9 cellular contexts compared by ENCODE assay signal in genomic region chr7:27112960-27113949, GRCh38. TPM values are rescaled to one million over a fixed set of nuclear protein-coding genes. Genes with fewer than 3 reads are reported as not detected.
DNase-seq lines count a peak whose midpoint lies in the region; TF ChIP-seq lines count a peak whose summit lies in the region.
"Had no signal": no experiment of that assay in that cellular context is flagged by ENCODE, and none has a peak within 500 bp of the region (broad histone marks: within the 10 kb centered on the region; RNA-seq: fewer than 3 reads in every experiment).

No MANE protein-coding gene starts in this region.

- no peaks in the 10 kb centered on the region for H3K36me3 ChIP-seq in ascending aorta
- H3K36me3 ChIP-seq in skeletal muscle tissue (ENCODE audit: control insufficient read depth in 3 of 3, insufficient read depth in 3 of 3, low read length in 3 of 3) = peaks cover 0 to 4% (median 0%) of the 10 kb centered on the region in 3 donors

- H3K36me3 Mint-ChIP-seq in HFFc6 (ENCODE audit: low read depth) = peaks cover 3% of the 10 kb centered on the region

- H3K27ac ChIP-seq in ascending aorta (peak overlapping the region; percentile 89 to 97), skeletal muscle tissue (ENCODE audit: low read depth, low read length) (peak overlapping the region; percentile 88), substantia nigra (ENCODE audit: low read depth, low read length, poor library complexity, severe bottlenecking) (no peak overlapping the region)

- no peaks in the 10 kb centered on the region for H3K9me3 Mint-ChIP-seq in HFFc6

- peak overlapping the region; percentile 63 to 81 for H3K4me3 ChIP-seq in ascending aorta
- H3K4me3 ChIP-seq in skeletal muscle tissue (ENCODE audit: low read length in 3 of 3) = peak overlapping the region; percentile 71 to 77 (median 71)
- no peak overlapping the region for H3K4me3 ChIP-seq in lower leg skin (ENCODE audit: low read depth, poor library complexity, severe bottlenecking)
- H3K4me3 ChIP-seq: GM12878 had no signal

- no peaks in the 10 kb centered on the region for H3K27me3 ChIP-seq in ascending aorta
- H3K27me3 ChIP-seq in skeletal muscle tissue (ENCODE audit: control insufficient read depth in 3 of 3, insufficient read depth in 3 of 3, low read length in 3 of 3) = no peaks in the 10 kb centered on the region

- H3K4me1 ChIP-seq in ascending aorta = peaks cover 8 to 15% of the 10 kb centered on the region in 2 donors
- H3K4me1 ChIP-seq in skeletal muscle tissue (ENCODE audit: control insufficient read depth in 3 of 3, insufficient read depth in 3 of 3, low read length in 3 of 3) = peaks cover 30 to 39% (median 34%) of the 10 kb centered on the region in 3 donors

- H3K27ac Mint-ChIP-seq in HFFc6 = no peak overlapping the region

- DNase-seq in HFFc6 (no peak), ascending aorta (ENCODE audit: low spot score in 2 of 2) (no peak), islet precursor cell (peak; percentile 88), HuH-7.5 (ENCODE audit: low spot score) (no peak), substantia nigra (lab: John Stamatoyannopoulos, UW) (no peak), T-helper 1 cell (no peak), lower leg skin (ENCODE audit: low spot score in 2 of 2) (no peak)

- H3K9me3 ChIP-seq in ascending aorta (no peaks in the 10 kb centered on the region), skeletal muscle tissue (ENCODE audit: control insufficient read depth in 3 of 3, low read length in 3 of 3) (no peaks in the 10 kb centered on the region)

- no peak for TF ChIP-seq POLR2A in lower leg skin (IDR thresholded peaks at IDR 0.05)

- no peak for TF ChIP-seq CTCF in HFFc6 (IDR thresholded peaks at IDR 0.05)
- TF ChIP-seq CTCF in ascending aorta (IDR thresholded peaks at IDR 0.05) = no peak
- no peak for TF ChIP-seq CTCF in lower leg skin (IDR thresholded peaks at IDR 0.05)

- H3K27me3 Mint-ChIP-seq in HFFc6 (ENCODE audit: insufficient read depth) = peaks cover 9% of the 10 kb centered on the region

- peaks cover 31% of the 10 kb centered on the region for H3K4me1 Mint-ChIP-seq in HFFc6 (ENCODE audit: low read depth)

- peak overlapping the region; percentile 45; the same call in 1 of the 2 replicates for H3K4me3 Mint-ChIP-seq in HFFc6

- WGBS in lower leg skin, 2 donors = 43 to 53% methylated on average over 39 to 45 of the region's 57 CpGs

- intact Hi-C loops in ascending aorta (cut with DNase I) = loop anchor here (2.0 to 10.0 kb wide), 3 partner anchors 549 to 1302 kb away; partner anchors contain the start of genes CBX3, CREB5, HIBADH and HNRNPA2B1
- intact Hi-C loops in lower leg skin (cut with DNase I; ENCODE audit: low total_unique reads) = no loop called here

- peak overlapping the region; percentile 71 to 79 (median 72) for H3K9ac ChIP-seq in skeletal muscle tissue (ENCODE audit: low read depth in 1 of 3, low read length in 3 of 3)

RNA-seq across cellular contexts. Expression of gene HOXA2, which starts 10.8 kb away (rescaled TPM):
- total RNA-seq in HFFc6 (2021; fragmentation: NEBNext Ultra II Directional; extraction: Animal tissue kit (Norgen Biotek cat#: 25700)) = under 1 TPM in 3 of 6 experiments, not detected in 3; 0.10 to 0.17 (median 0.14) TPM
- 36.5 TPM for total RNA-seq in ascending aorta
- under 0.01 TPM for total RNA-seq in skeletal muscle tissue
- 1 to 10 TPM in 3 of 4 donors, under 1 TPM in 1; 0.39 to 2.5 (median 1.8) TPM for total RNA-seq in lower leg skin
- total RNA-seq: GM12878 had no signal

RNA-seq across cellular contexts. Expression of gene HOXA4, which starts 17.3 kb away (rescaled TPM):
- total RNA-seq in HFFc6 (2021; fragmentation: NEBNext Ultra II Directional; extraction: Animal tissue kit (Norgen Biotek cat#: 25700)) = 1 to 10 TPM in 1 of 6 experiments, under 1 TPM in 5; 0.38 to 1.0 (median 0.47) TPM
- total RNA-seq in ascending aorta (2.1 TPM), skeletal muscle tissue (2.1 TPM), lower leg skin (1 to 10 TPM; 1.3 to 2.9 (median 2.0) TPM)
- total RNA-seq: GM12878 had no signal

RNA-seq across cellular contexts. Expression of gene HOXA1, which starts 17.5 kb away (rescaled TPM):
- under 1 TPM; 0.28 to 0.81 (median 0.45) TPM for total RNA-seq in HFFc6 (2021; fragmentation: NEBNext Ultra II Directional; extraction: Animal tissue kit (Norgen Biotek cat#: 25700))
- total RNA-seq in ascending aorta = not detected
- total RNA-seq in skeletal muscle tissue = not detected
- total RNA-seq in lower leg skin = 1 to 10 TPM in 2 of 4 donors, under 1 TPM in 2; 0.63 to 3.2 (median 1.9) TPM

RNA-seq across cellular contexts. Expression of gene HOXA5, which starts 30.2 kb away (rescaled TPM):
- total RNA-seq in HFFc6 (2021; fragmentation: NEBNext Ultra II Directional; extraction: Animal tissue kit (Norgen Biotek cat#: 25700)) = 1 to 10 TPM; 2.0 to 3.8 (median 2.8) TPM
- total RNA-seq in ascending aorta (22.0 TPM), skeletal muscle tissue (4.2 TPM), lower leg skin (10 to 100 TPM in 1 of 4 donors, 1 to 10 TPM in 3; 5.1 to 15.1 (median 6.1) TPM)

RNA-seq across cellular contexts. Expression of gene HOXA6, which starts 34.3 kb away (rescaled TPM):
- 1 to 10 TPM; 2.3 to 3.8 (median 2.8) TPM for total RNA-seq in HFFc6 (2021; fragmentation: NEBNext Ultra II Directional; extraction: Animal tissue kit (Norgen Biotek cat#: 25700))
- 15.3 TPM for total RNA-seq in ascending aorta
- total RNA-seq in skeletal muscle tissue = 3.1 TPM
- total RNA-seq in lower leg skin = 10 to 100 TPM in 3 of 4 donors, 1 to 10 TPM in 1; 5.7 to 15.4 (median 12.4) TPM
- total RNA-seq: GM12878 had no signal

Comparison
In these comparisons a context has a peak if more than half of its experiments do, and no peak if none do; other contexts are left out.
1. RNA of gene HOXA2, which starts 10.8 kb away (total RNA-seq): 36.5 TPM in ascending aorta (single experiment); 0.39 to 2.5 TPM in lower leg skin, 0.10 to 0.17 TPM in HFFc6 and under 0.01 TPM in skeletal muscle tissue (single experiment); every median in the first group is over 10 times any median in the second.